ENCODE assay signal across 8 cellular contexts in the genomic region with DNA sequence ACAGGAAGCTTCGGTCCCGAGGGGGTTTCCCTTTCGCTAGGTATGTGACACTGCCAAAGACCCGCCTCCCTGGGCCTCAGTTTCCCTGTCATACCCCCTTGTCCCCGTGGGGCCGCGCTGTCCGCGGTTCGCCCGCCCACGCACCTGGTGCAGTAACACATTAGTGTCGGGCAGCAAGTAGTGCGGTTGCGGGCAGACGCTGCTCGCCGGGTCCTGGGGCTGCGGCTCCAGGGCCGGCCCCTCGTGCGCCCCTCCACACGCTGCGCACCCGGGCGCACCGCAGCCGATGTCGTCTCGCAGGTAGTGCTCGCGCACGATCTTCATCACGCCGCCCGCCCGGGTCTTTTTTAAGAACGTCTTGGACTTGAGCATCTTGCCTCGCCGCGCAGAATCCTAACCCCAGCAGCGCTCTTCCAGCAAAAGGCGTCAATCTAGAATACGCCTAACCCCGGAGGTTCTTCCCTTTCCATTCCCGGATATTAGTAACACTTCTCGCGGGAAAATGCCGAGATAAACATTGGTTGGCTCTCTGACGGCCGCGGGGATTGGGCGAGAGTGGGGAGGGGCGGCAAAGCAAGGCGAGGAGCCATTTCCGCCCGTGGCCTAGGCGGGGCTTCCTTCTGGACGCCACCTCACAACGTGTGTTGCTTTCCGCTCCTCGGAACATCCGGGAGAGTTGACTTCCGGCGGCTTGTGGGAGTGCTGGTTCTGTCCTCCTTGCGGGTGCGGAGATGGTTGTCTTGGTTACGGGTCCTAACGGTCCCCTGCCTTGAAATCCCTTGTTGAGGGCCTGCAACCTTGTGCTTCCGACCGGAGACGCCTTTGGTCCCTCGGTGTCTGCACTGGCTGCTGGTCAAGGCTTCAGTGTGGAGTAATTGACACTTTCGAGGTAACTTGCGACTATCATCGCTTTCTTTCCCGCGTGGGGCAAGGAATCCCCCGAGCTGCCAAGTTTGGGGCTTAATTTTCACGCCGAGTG. TPM values are rescaled to one million over a fixed set of nuclear protein-coding genes. Genes with fewer than 3 reads are reported as not detected.
DNase-seq lines count a peak whose midpoint lies in the region; ATAC-seq, FAIRE-seq and TF ChIP-seq lines count a peak whose summit lies in the region.

A gene with protein sequence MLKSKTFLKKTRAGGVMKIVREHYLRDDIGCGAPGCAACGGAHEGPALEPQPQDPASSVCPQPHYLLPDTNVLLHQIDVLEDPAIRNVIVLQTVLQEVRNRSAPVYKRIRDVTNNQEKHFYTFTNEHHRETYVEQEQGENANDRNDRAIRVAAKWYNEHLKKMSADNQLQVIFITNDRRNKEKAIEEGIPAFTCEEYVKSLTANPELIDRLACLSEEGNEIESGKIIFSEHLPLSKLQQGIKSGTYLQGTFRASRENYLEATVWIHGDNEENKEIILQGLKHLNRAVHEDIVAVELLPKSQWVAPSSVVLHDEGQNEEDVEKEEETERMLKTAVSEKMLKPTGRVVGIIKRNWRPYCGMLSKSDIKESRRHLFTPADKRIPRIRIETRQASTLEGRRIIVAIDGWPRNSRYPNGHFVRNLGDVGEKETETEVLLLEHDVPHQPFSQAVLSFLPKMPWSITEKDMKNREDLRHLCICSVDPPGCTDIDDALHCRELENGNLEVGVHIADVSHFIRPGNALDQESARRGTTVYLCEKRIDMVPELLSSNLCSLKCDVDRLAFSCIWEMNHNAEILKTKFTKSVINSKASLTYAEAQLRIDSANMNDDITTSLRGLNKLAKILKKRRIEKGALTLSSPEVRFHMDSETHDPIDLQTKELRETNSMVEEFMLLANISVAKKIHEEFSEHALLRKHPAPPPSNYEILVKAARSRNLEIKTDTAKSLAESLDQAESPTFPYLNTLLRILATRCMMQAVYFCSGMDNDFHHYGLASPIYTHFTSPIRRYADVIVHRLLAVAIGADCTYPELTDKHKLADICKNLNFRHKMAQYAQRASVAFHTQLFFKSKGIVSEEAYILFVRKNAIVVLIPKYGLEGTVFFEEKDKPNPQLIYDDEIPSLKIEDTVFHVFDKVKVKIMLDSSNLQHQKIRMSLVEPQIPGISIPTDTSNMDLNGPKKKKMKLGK (minus strand): TSS at position 440 of the 979 bp plus-strand sequence. CDS start 68 bp downstream, at position 372.
A gene with protein sequence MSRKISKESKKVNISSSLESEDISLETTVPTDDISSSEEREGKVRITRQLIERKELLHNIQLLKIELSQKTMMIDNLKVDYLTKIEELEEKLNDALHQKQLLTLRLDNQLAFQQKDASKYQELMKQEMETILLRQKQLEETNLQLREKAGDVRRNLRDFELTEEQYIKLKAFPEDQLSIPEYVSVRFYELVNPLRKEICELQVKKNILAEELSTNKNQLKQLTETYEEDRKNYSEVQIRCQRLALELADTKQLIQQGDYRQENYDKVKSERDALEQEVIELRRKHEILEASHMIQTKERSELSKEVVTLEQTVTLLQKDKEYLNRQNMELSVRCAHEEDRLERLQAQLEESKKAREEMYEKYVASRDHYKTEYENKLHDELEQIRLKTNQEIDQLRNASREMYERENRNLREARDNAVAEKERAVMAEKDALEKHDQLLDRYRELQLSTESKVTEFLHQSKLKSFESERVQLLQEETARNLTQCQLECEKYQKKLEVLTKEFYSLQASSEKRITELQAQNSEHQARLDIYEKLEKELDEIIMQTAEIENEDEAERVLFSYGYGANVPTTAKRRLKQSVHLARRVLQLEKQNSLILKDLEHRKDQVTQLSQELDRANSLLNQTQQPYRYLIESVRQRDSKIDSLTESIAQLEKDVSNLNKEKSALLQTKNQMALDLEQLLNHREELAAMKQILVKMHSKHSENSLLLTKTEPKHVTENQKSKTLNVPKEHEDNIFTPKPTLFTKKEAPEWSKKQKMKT (plus strand): TSS at position 673 of the 979 bp plus-strand sequence. CDS start 1,337 bp downstream, outside the sequence.

- H3K36me3 Mint-ChIP-seq in activated T-cell treated with anti-CD3 and anti-CD28 coated beads, Interleukin-2, amount 50 U/mL, for 72 hours (ENCODE audit: insufficient read depth in 2 of 2) = peaks cover 8 to 33% of the 10 kb centered on the region in 2 donors

- H3F3A ChIP-seq in DOHH2 (ENCODE audit: control insufficient read depth, insufficient read depth) = no peaks in the 10 kb centered on the region; the same call in 1 of the 2 replicates

- DNase-seq in RCC 7860 (ENCODE audit: low spot score) = peak; percentile 92
- peak; percentile 96 to 98 for DNase-seq in activated T-cell treated with anti-CD3 and anti-CD28 coated beads, Interleukin-2, amount 50 U/mL, for 72 hours
- peak; percentile 83 for DNase-seq in esophagus squamous epithelium (lab: John Stamatoyannopoulos, UW)
- peak; percentile 99 for DNase-seq in myocyte (ENCODE audit: low read depth)
- peak; percentile 94 to 96 for DNase-seq in stimulated activated CD8-positive, alpha-beta memory T cell treated with anti-CD3 and anti-CD28 coated beads, Interleukin-7, amount 100 ng/mL, for 48 hours (ENCODE audit: extremely low read depth in 1 of 2, low read depth in 1 of 2)

- peaks cover 98% of the 10 kb centered on the region for H3K79me2 ChIP-seq in DOHH2 (ENCODE audit: control insufficient read depth, low read length)

- peaks cover 17% of the 10 kb centered on the region for H4K20me1 ChIP-seq in DOHH2 (ENCODE audit: control insufficient read depth, insufficient read depth, low read depth, low read length)

- no peaks in the 10 kb centered on the region for H3K9me3 ChIP-seq in DOHH2 (ENCODE audit: control insufficient read depth, insufficient read depth, low read length)
- H3K9me3 ChIP-seq in KOPT-K1 (ENCODE audit: insufficient read depth, low read length, poor library complexity, severe bottlenecking) = no peaks in the 10 kb centered on the region
- no peaks in the 10 kb centered on the region for H3K9me3 ChIP-seq in esophagus squamous epithelium

- H3K27ac Mint-ChIP-seq in activated T-cell treated with anti-CD3 and anti-CD28 coated beads, Interleukin-2, amount 50 U/mL, for 72 hours = peak within 1 kb of the TSS; percentile 98

- TF ChIP-seq POLR2A in esophagus squamous epithelium (IDR thresholded peaks at IDR 0.05) = peak in 3 of 4 donors; percentile 71 to 83 (median 81)

- H3K4me1 Mint-ChIP-seq in activated T-cell treated with anti-CD3 and anti-CD28 coated beads, Interleukin-2, amount 50 U/mL, for 72 hours (ENCODE audit: low read depth) = peaks cover 61% of the 10 kb centered on the region

- H3K4me1 ChIP-seq in DOHH2 (ENCODE audit: control insufficient read depth, low read length) (peaks cover 34% of the 10 kb centered on the region), esophagus squamous epithelium (peaks cover 9 to 68% (median 24%) of the 10 kb centered on the region in 3 donors)

- intact Hi-C loops in esophagus squamous epithelium (cut with DNase I) = no loop called here

- H3K9me3 Mint-ChIP-seq in activated T-cell treated with anti-CD3 and anti-CD28 coated beads, Interleukin-2, amount 50 U/mL, for 72 hours = no peaks in the 10 kb centered on the region

- peak within 1 kb of the TSS; percentile 97 to 98 for H3K4me3 Mint-ChIP-seq in activated T-cell treated with anti-CD3 and anti-CD28 coated beads, Interleukin-2, amount 50 U/mL, for 72 hours

- H3K4me2 ChIP-seq in DOHH2 (ENCODE audit: low read length) = peak within 1 kb of the TSS; percentile 94

- H3K27ac ChIP-seq in DOHH2 (ENCODE audit: low read depth, low read length) (peak within 1 kb of the TSS; percentile 77), KOPT-K1 (ENCODE audit: low read depth, low read length, poor library complexity, severe bottlenecking) (peak within 1 kb of the TSS; percentile 84), esophagus squamous epithelium (peak within 1 kb of the TSS; percentile 89 to 94 (median 92))

- H3K36me3 ChIP-seq in DOHH2 (ENCODE audit: control insufficient read depth, low read length) (peaks cover 71% of the 10 kb centered on the region), KOPT-K1 (ENCODE audit: insufficient read depth, low read length) (peaks cover 56% of the 10 kb centered on the region), esophagus squamous epithelium (peaks cover 0 to 38% (median 4%) of the 10 kb centered on the region in 3 donors)

- no peaks in the 10 kb centered on the region for H3K27me3 Mint-ChIP-seq in activated T-cell treated with anti-CD3 and anti-CD28 coated beads, Interleukin-2, amount 50 U/mL, for 72 hours (ENCODE audit: low read depth)

- peak; percentile 92 for FAIRE-seq in RCC 7860 (lab: Jason Lieb, UNC)

- H3K9me2 ChIP-seq in DOHH2 (replicated peaks; ENCODE audit: control insufficient read depth, low read length) = no peaks in the 10 kb centered on the region

- H3K4me3 ChIP-seq in DOHH2 (ENCODE audit: low read length) (peak within 1 kb of the TSS; percentile 87), esophagus squamous epithelium (peak within 1 kb of the TSS; percentile 84 to 95 (median 88))

- WGBS in esophagus squamous epithelium, 2 donors = 0 to 1% methylated on average over 28 to 34 of the region's 81 CpGs

- H3K27me3 ChIP-seq in DOHH2 (ENCODE audit: control insufficient read depth, low read length) (no peaks in the 10 kb centered on the region), esophagus squamous epithelium (no peaks in the 10 kb centered on the region)

- no peak for TF ChIP-seq CTCF in DOHH2 (IDR thresholded peaks at IDR 0.05; ENCODE audit: low read depth, low read length, poor library complexity, severe bottlenecking)
- TF ChIP-seq CTCF in esophagus squamous epithelium (IDR thresholded peaks at IDR 0.05) = peak in 3 of 6 experiments; percentile 1 to 24 (median 11)

- ATAC-seq in GM21786 (IDR thresholded peaks at IDR 0.05; ENCODE audit: unreplicated experiment) = peak; percentile 95
- peak; percentile 97 to 98 for ATAC-seq in activated T-cell treated with anti-CD3 and anti-CD28 coated beads, Interleukin-2, amount 50 U/mL, for 72 hours (replicated peaks in 1 of 2)

RNA-seq across cellular contexts. Expression of the first gene that starts in this region (rescaled TPM):
- 10 to 100 TPM; 45.2 to 51.7 TPM for total RNA-seq in activated T-cell treated with anti-CD3 and anti-CD28 coated beads, Interleukin-2, amount 50 U/mL, for 72 hours
- total RNA-seq in esophagus squamous epithelium (10 to 100 TPM; 21.0 to 36.7 (median 32.5) TPM), myocyte (29.0 and 31.4 TPM in 2 replicates)
- polyA plus RNA-seq in myocyte (2012) = 8.6 TPM

RNA-seq across cellular contexts. Expression of the second gene that starts in this region (rescaled TPM):
- 10 to 100 TPM; 17.5 to 21.2 TPM for total RNA-seq in activated T-cell treated with anti-CD3 and anti-CD28 coated beads, Interleukin-2, amount 50 U/mL, for 72 hours
- 10 to 100 TPM; 10.6 to 18.7 (median 11.9) TPM for total RNA-seq in esophagus squamous epithelium
- 17.5 and 19.6 TPM in 2 replicates for total RNA-seq in myocyte
- 7.1 TPM for polyA plus RNA-seq in myocyte (2012)

Comparison
In these comparisons a context has a peak if more than half of its experiments do, and no peak if none do; other contexts are left out.
1. Peak in every context shown above with its lines: DNase-seq, ATAC-seq, H3K4me3 ChIP-seq and H3K27ac ChIP-seq.